Comparison of ENCODE assay signal across 10 cellular contexts in genomic region chr7:47326220-47326619, GRCh38.
DNase-seq lines count a peak whose midpoint lies in the region; ATAC-seq and FAIRE-seq lines count a peak whose summit lies in the region.
"Had no signal": no experiment of that assay in that cellular context is flagged by ENCODE, and none has a peak within 500 bp of the region (broad histone marks: within the 10 kb centered on the region; RNA-seq: fewer than 3 reads in every experiment).

No MANE protein-coding gene starts in this region.

- no peaks in the 10 kb centered on the region for H3K27me3 ChIP-seq in mesendoderm (ENCODE audit: insufficient read depth, low read length, poor library complexity)

- no peak overlapping the region for H3K18ac ChIP-seq in mesendoderm (ENCODE audit: low read length)

- H2BK120ac ChIP-seq in mesendoderm (ENCODE audit: low read depth, low read length): no peak overlapping the region

- WGBS in mesendoderm (ENCODE audit: extremely low coverage, insufficient coverage, low lambda C conversion rate): no CpG with 5 or more reads among the region's 2 CpGs

- no peak overlapping the region for H4K8ac ChIP-seq in mesendoderm (ENCODE audit: low read depth, low read length)

- H4K5ac ChIP-seq in mesendoderm (ENCODE audit: low read length): no peak overlapping the region

- H2AK5ac ChIP-seq in mesendoderm (ENCODE audit: low read length): no peak overlapping the region

- H3K56ac ChIP-seq in mesendoderm (ENCODE audit: low read length): no peak overlapping the region

- no peak overlapping the region for H3K23ac ChIP-seq in mesendoderm (ENCODE audit: low read length)

- H3K36me3 ChIP-seq in mesendoderm (ENCODE audit: control insufficient read depth, insufficient read depth, low read length): no peaks in the 10 kb centered on the region

- no peak overlapping the region for H3K9ac ChIP-seq in mesendoderm (ENCODE audit: low read length)

- H3K27ac ChIP-seq in mesendoderm (ENCODE audit: low read depth, low read length): no peak overlapping the region
- H3K27ac ChIP-seq: HL-60 had no signal

- no peak overlapping the region for H2BK15ac ChIP-seq in mesendoderm (replicated peaks; ENCODE audit: low read depth)

- peak; percentile 62 for DNase-seq in AG08396 (ENCODE audit: low spot score)
- DNase-seq in HTR-8/SVneo (ENCODE audit: insufficient read length, low spot score): peak; percentile 17
- DNase-seq in dedifferentiated amniotic fluid mesenchymal stem cell (ENCODE audit: extremely low spot score): peak; percentile 24
- peak; percentile 73 for DNase-seq in mesendoderm
- DNase-seq in DMS79 (lab: John Stamatoyannopoulos, UW): no peak
- no peak for DNase-seq in NAMALWA (ENCODE audit: low spot score)
- DNase-seq in midbrain (lab: John Stamatoyannopoulos, UW): no peak
- DNase-seq: NK-92 treated with Interleukin-12 subunit alpha and Interleukin-12 subunit beta, amount 100 ng/mL, for 24 hours had no signal

- H3K79me1 ChIP-seq in mesendoderm (ENCODE audit: low read length): no peaks in the 10 kb centered on the region

- ATAC-seq in HG02588 (IDR thresholded peaks at IDR 0.05; ENCODE audit: unreplicated experiment): no peak

- peaks cover 9% of the 10 kb centered on the region for H3K4me1 ChIP-seq in mesendoderm (ENCODE audit: control insufficient read depth, low read depth, low read length)

- no peak overlapping the region for H2BK5ac ChIP-seq in mesendoderm (ENCODE audit: low read length)

- no peaks in the 10 kb centered on the region for H3K79me2 ChIP-seq in mesendoderm (ENCODE audit: control insufficient read depth, insufficient read depth, low read length)

- H3K4me2 ChIP-seq in mesendoderm (ENCODE audit: low read length): no peak overlapping the region

- FAIRE-seq in HTR-8/SVneo (lab: Jason Lieb, UNC): no peak

- H3K4ac ChIP-seq in mesendoderm (ENCODE audit: low read depth, low read length): no peak overlapping the region

- no peak overlapping the region for H3K4me3 ChIP-seq in mesendoderm (ENCODE audit: low read length)

Comparison
In these comparisons a context has a peak if more than half of its experiments do, and no peak if none do; other contexts are left out.
1. DNase-seq: peak in AG08396 (single experiment), HTR-8/SVneo (single experiment), dedifferentiated amniotic fluid mesenchymal stem cell (single experiment) and mesendoderm (single experiment); none in DMS79 (single experiment), NAMALWA (single experiment) and midbrain (single experiment).